In genomic region chr3:160956785-160957184, GRCh38 we compare ENCODE assay signal across 9 cellular contexts.
DNase-seq lines count a peak whose midpoint lies in the region; ATAC-seq, FAIRE-seq and TF ChIP-seq lines count a peak whose summit lies in the region.
"Had no signal": no experiment of that assay in that cellular context is flagged by ENCODE, and none has a peak within 500 bp of the region (broad histone marks: within the 10 kb centered on the region; RNA-seq: fewer than 3 reads in every experiment).

No MANE protein-coding gene starts in this region.

- FAIRE-seq in HTR-8/SVneo (lab: Jason Lieb, UNC): no peak

- POLR2A ChIA-PET in T-cell (lab: Charles Lee): interaction anchor here in 1 of 2 donors (0.6 kb wide), 1 partner anchor 130 kb away, joined by 3 read pairs; no protein-coding TSS in a partner anchor

- DNase-seq in DMS 273 (lab: John Stamatoyannopoulos, UW; ENCODE audit: unreplicated experiment) (peak; percentile 59), HTR-8/SVneo (ENCODE audit: insufficient read length, low spot score) (peak; percentile 10), colonic mucosa (no peak), omental fat pad (ENCODE audit: low spot score) (no peak), esophagus muscularis mucosa (ENCODE audit: extremely low spot score) (no peak), T-cell (no peak)
- DNase-seq in activated T-helper 1 cell treated with anti-CD3 and anti-CD28 coated beads, Interleukin-12 subunit alpha, Interleukin-12 subunit beta, Interleukin-2, Interleukin-4 antibody, amounts not matched to agents 30 ng/mL and 10 ng/mL and 1 ng/mL, durations not matched to agents 14 hours and 24 hours and 36 hours (ENCODE audit: low spot score): no peak

- intact Hi-C loops in colonic mucosa (cut with DNase I): no loop called here
- intact Hi-C loops in activated T-helper 1 cell treated with anti-CD3 and anti-CD28 coated beads, Interleukin-12 subunit alpha, Interleukin-12 subunit beta, Interleukin-2, Interleukin-4 antibody, amounts not matched to agents 30 ng/mL and 10 ng/mL and 1 ng/mL, durations not matched to agents 14 hours and 24 hours and 36 hours (cut with micrococcal nuclease): loop anchor here (1.0 to 2.0 kb wide), 3 partner anchors 264 to 468 kb away; partner anchors contain the start of gene NMD3
- intact Hi-C loops in esophagus muscularis mucosa (cut with DNase I): no loop called here

- H3K27me3 Mint-ChIP-seq in activated T-helper 1 cell treated with anti-CD3 and anti-CD28 coated beads, Interleukin-12 subunit alpha, Interleukin-12 subunit beta, Interleukin-2, Interleukin-4 antibody, amounts not matched to agents 30 ng/mL and 10 ng/mL and 1 ng/mL, durations not matched to agents 14 hours and 24 hours and 36 hours (ENCODE audit: insufficient read depth): peaks cover 2% of the 10 kb centered on the region
- peaks cover 5 to 6% of the 10 kb centered on the region in 2 donors for H3K27me3 Mint-ChIP-seq in T-cell

- no peak for TF ChIP-seq POLR2A in esophagus muscularis mucosa (IDR thresholded peaks at IDR 0.05; ENCODE audit: low read depth)

- H3K9me3 ChIP-seq in colonic mucosa: no peaks in the 10 kb centered on the region
- H3K9me3 ChIP-seq in esophagus muscularis mucosa: no peaks in the 10 kb centered on the region

- CTCF ChIA-PET in T-cell (lab: Charles Lee): interaction anchor here in 1 of 2 donors (0.6 kb wide), 1 partner anchor 1064 kb away, joined by 3 read pairs; no protein-coding TSS in a partner anchor

- no peaks in the 10 kb centered on the region for H3K36me3 Mint-ChIP-seq in activated T-helper 1 cell treated with anti-CD3 and anti-CD28 coated beads, Interleukin-12 subunit alpha, Interleukin-12 subunit beta, Interleukin-2, Interleukin-4 antibody, amounts not matched to agents 30 ng/mL and 10 ng/mL and 1 ng/mL, durations not matched to agents 14 hours and 24 hours and 36 hours (ENCODE audit: low read depth)
- no peaks in the 10 kb centered on the region for H3K36me3 Mint-ChIP-seq in T-cell

- H3K4me3 ChIP-seq in colonic mucosa (no peak overlapping the region), esophagus muscularis mucosa (no peak overlapping the region)

- H3K9me3 Mint-ChIP-seq in activated T-helper 1 cell treated with anti-CD3 and anti-CD28 coated beads, Interleukin-12 subunit alpha, Interleukin-12 subunit beta, Interleukin-2, Interleukin-4 antibody, amounts not matched to agents 30 ng/mL and 10 ng/mL and 1 ng/mL, durations not matched to agents 14 hours and 24 hours and 36 hours: no peaks in the 10 kb centered on the region
- H3K9me3 Mint-ChIP-seq in T-cell: no peaks in the 10 kb centered on the region

- TF ChIP-seq CTCF in colonic mucosa (IDR thresholded peaks at IDR 0.05): peak; percentile 24
- no peak for TF ChIP-seq CTCF in omental fat pad (IDR thresholded peaks at IDR 0.05)
- peak in 1 of 3 experiments; percentile 16 for TF ChIP-seq CTCF in esophagus muscularis mucosa (IDR thresholded peaks at IDR 0.05)

- no peak overlapping the region for H3K9ac ChIP-seq in colonic mucosa (ENCODE audit: low read depth in 2 of 2, low read length in 2 of 2)

- no peaks in the 10 kb centered on the region for H3K27me3 ChIP-seq in colonic mucosa
- no peaks in the 10 kb centered on the region for H3K27me3 ChIP-seq in esophagus muscularis mucosa

- H3K4me1 ChIP-seq in colonic mucosa: no peaks in the 10 kb centered on the region
- H3K4me1 ChIP-seq in esophagus muscularis mucosa: peaks cover 6 to 11% (median 9%) of the 10 kb centered on the region in 4 donors

- no peak overlapping the region for H3K27ac Mint-ChIP-seq in activated T-helper 1 cell treated with anti-CD3 and anti-CD28 coated beads, Interleukin-12 subunit alpha, Interleukin-12 subunit beta, Interleukin-2, Interleukin-4 antibody, amounts not matched to agents 30 ng/mL and 10 ng/mL and 1 ng/mL, durations not matched to agents 14 hours and 24 hours and 36 hours
- H3K27ac Mint-ChIP-seq in T-cell: no peak overlapping the region

- no peaks in the 10 kb centered on the region for H3K36me3 ChIP-seq in colonic mucosa
- no peaks in the 10 kb centered on the region for H3K36me3 ChIP-seq in esophagus muscularis mucosa

- H3K27ac ChIP-seq in colonic mucosa (no peak overlapping the region), esophagus muscularis mucosa (replicated peaks in 1 of 4) (no peak overlapping the region)
- H3K27ac ChIP-seq: epithelial cell of prostate had no signal

- no peaks in the 10 kb centered on the region for H3K4me1 Mint-ChIP-seq in activated T-helper 1 cell treated with anti-CD3 and anti-CD28 coated beads, Interleukin-12 subunit alpha, Interleukin-12 subunit beta, Interleukin-2, Interleukin-4 antibody, amounts not matched to agents 30 ng/mL and 10 ng/mL and 1 ng/mL, durations not matched to agents 14 hours and 24 hours and 36 hours (ENCODE audit: low read depth)
- H3K4me1 Mint-ChIP-seq in T-cell: no peaks in the 10 kb centered on the region

- ATAC-seq in GM19438 (IDR thresholded peaks at IDR 0.05; ENCODE audit: low read depth, unreplicated experiment): peak; percentile 98
- no peak for ATAC-seq in omental fat pad (ENCODE audit: low FRiP score)
- no peak for ATAC-seq in T-cell (replicated peaks in 1 of 4)

- no peak for TF ChIP-seq EP300 in esophagus muscularis mucosa (IDR thresholded peaks at IDR 0.05)

- H3K4me3 Mint-ChIP-seq in activated T-helper 1 cell treated with anti-CD3 and anti-CD28 coated beads, Interleukin-12 subunit alpha, Interleukin-12 subunit beta, Interleukin-2, Interleukin-4 antibody, amounts not matched to agents 30 ng/mL and 10 ng/mL and 1 ng/mL, durations not matched to agents 14 hours and 24 hours and 36 hours: no peak overlapping the region
- H3K4me3 Mint-ChIP-seq in T-cell: no peak overlapping the region

Comparison
In these comparisons a context has a peak if more than half of its experiments do, and no peak if none do; other contexts are left out.
1. DNase-seq: peak in DMS 273 (single experiment) and HTR-8/SVneo (single experiment); none in colonic mucosa (single experiment), omental fat pad (single experiment), activated T-helper 1 cell treated with anti-CD3 and anti-CD28 coated beads, Interleukin-12 subunit alpha, Interleukin-12 subunit beta, Interleukin-2, Interleukin-4 antibody, amounts not matched to agents 30 ng/mL and 10 ng/mL and 1 ng/mL, durations not matched to agents 14 hours and 24 hours and 36 hours (single experiment), esophagus muscularis mucosa (single experiment) and T-cell (0 of 34).